ENCODE assay signal across 17 cellular contexts in the genomic region with DNA sequence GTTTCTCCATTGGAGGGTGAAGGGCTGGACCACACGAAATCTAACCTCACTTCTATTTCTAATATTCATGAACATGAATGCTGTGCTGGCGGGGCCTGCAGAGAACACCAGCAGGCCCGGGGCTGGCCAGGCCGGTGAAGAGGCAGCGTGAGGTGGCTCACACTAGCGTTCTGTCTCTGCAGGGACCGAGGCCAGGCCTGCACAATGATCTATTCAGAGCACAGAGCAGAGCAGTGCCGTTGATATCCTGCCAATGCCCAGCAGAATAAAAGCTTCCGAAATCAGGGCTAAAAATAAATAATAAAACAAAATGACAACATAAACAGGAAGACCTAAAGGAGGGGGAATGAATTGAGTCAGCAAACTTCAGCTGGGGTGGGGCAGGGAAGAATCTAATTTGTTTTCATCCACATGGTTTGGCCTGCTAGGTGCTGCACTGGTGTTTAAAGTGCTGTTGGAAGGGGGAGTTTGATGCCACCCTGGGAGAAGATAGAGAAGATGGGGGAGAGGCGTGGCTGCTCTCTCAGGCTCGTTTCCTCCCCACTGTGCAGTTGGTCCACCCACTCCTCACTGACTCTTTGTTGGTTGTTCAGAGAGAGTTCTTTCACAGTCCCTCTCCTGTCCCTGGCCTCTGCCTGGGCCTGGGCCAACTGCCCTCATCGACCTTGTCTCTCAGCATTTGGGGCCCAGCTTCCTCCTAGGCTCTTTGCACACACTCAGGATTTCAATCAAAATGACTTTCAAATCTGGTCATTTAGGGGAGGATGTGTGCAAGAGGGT.
DNase-seq lines count a peak whose midpoint lies in the region; ATAC-seq and TF ChIP-seq lines count a peak whose summit lies in the region.
"Had no signal": no experiment of that assay in that cellular context is flagged by ENCODE, and none has a peak within 500 bp of the region (broad histone marks: within the 10 kb centered on the region; RNA-seq: fewer than 3 reads in every experiment).

No MANE protein-coding gene starts in this region.

- no peaks in the 10 kb centered on the region for H3K9me3 Mint-ChIP-seq in WTC11
- H3K9me3 Mint-ChIP-seq in stimulated activated effector memory CD8-positive, alpha-beta T cell treated with anti-CD3 and anti-CD28 coated beads, Interleukin-12 subunit alpha, Interleukin-12 subunit beta, amount 100 ng/mL, for 72 hours = no peaks in the 10 kb centered on the region
- H3K9me3 Mint-ChIP-seq: activated CD4-positive, alpha-beta memory T cell treated with anti-CD3 and anti-CD28 coated beads, Interleukin-2, amount 10 ng/mL, durations not matched to agents 7 days and 5 days; effector memory CD8-positive, alpha-beta T cell; nephron had no signal

- 18 to 30% (median 23%) methylated on average over 12 of the region's 12 CpGs for WGBS in heart left ventricle, 4 donors

- TF ChIP-seq CTCF in WTC11 (IDR thresholded peaks at IDR 0.05) (no peak), heart left ventricle (IDR thresholded peaks at IDR 0.05) (no peak), osteoblast (IDR thresholded peaks at IDR 0.05; ENCODE audit: extremely low read depth, low read depth, low read length) (no peak)

- peaks cover 20% of the 10 kb centered on the region for H3K4me1 Mint-ChIP-seq in WTC11
- H3K4me1 Mint-ChIP-seq in stimulated activated effector memory CD8-positive, alpha-beta T cell treated with anti-CD3 and anti-CD28 coated beads, Interleukin-12 subunit alpha, Interleukin-12 subunit beta, amount 100 ng/mL, for 72 hours = no peaks in the 10 kb centered on the region
- H3K4me1 Mint-ChIP-seq: activated CD4-positive, alpha-beta memory T cell treated with anti-CD3 and anti-CD28 coated beads, Interleukin-2, amount 10 ng/mL, durations not matched to agents 7 days and 5 days; nephron had no signal

- H3K36me3 ChIP-seq in BLaER1 = no peaks in the 10 kb centered on the region
- H3K36me3 ChIP-seq in heart left ventricle = no peaks in the 10 kb centered on the region
- no peaks in the 10 kb centered on the region for H3K36me3 ChIP-seq in osteoblast (ENCODE audit: insufficient read depth, low read length)
- H3K36me3 ChIP-seq in MG63 = no peaks in the 10 kb centered on the region

- CTCF ChIA-PET in WTC11 (lab: Charles Lee) = interaction anchor here (0.8 to 1.4 kb wide), 5 partner anchors 292 to 1330 kb away, joined by 3 to 4 read pairs (median 3); no protein-coding TSS in a partner anchor

- H3K4me3 ChIP-seq in BLaER1 = no peak overlapping the region
- no peak overlapping the region for H3K4me3 ChIP-seq in heart left ventricle
- no peak overlapping the region for H3K4me3 ChIP-seq in osteoblast (ENCODE audit: insufficient read depth, low read length)
- no peak overlapping the region for H3K4me3 ChIP-seq in MG63
- H3K4me3 ChIP-seq: smooth muscle cell had no signal

- no peaks in the 10 kb centered on the region for H3K27me3 Mint-ChIP-seq in WTC11 (ENCODE audit: low read depth)
- H3K27me3 Mint-ChIP-seq: activated CD4-positive, alpha-beta memory T cell treated with anti-CD3 and anti-CD28 coated beads, Interleukin-2, amount 10 ng/mL, durations not matched to agents 7 days and 5 days had no signal

- no peak overlapping the region for H3K4me3 Mint-ChIP-seq in WTC11
- no peak overlapping the region for H3K4me3 Mint-ChIP-seq in stimulated activated effector memory CD8-positive, alpha-beta T cell treated with anti-CD3 and anti-CD28 coated beads, Interleukin-12 subunit alpha, Interleukin-12 subunit beta, amount 100 ng/mL, for 72 hours
- H3K4me3 Mint-ChIP-seq: activated CD4-positive, alpha-beta memory T cell treated with anti-CD3 and anti-CD28 coated beads, Interleukin-2, amount 10 ng/mL, durations not matched to agents 7 days and 5 days; effector memory CD8-positive, alpha-beta T cell; nephron had no signal

- peak overlapping the region; percentile 49; the same call in 1 of the 2 replicates for H3K9ac ChIP-seq in BLaER1

- H3K4me2 ChIP-seq in BLaER1 (peak overlapping the region; percentile 84), osteoblast (ENCODE audit: insufficient read depth, low read length) (no peak overlapping the region)
- H3K4me2 ChIP-seq: smooth muscle cell had no signal

- DNase-seq in WTC11 (ENCODE audit: low spot score) (no peak), heart left ventricle (peak; percentile 43 to 84 (median 71)), osteoblast (ENCODE audit: insufficient read length, low spot score, missing footprints) (peak; percentile 58), MG63 (no peak)
- no peak for DNase-seq in stimulated activated effector memory CD8-positive, alpha-beta T cell treated with anti-CD3 and anti-CD28 coated beads, Interleukin-12 subunit alpha, Interleukin-12 subunit beta, amount 100 ng/mL, for 72 hours (ENCODE audit: low spot score in 2 of 2)
- DNase-seq: activated CD4-positive, alpha-beta memory T cell treated with anti-CD3 and anti-CD28 coated beads, Interleukin-2, amount 10 ng/mL, durations not matched to agents 7 days and 5 days; activated effector memory CD4-positive, alpha-beta T cell treated with anti-CD3 and anti-CD28 coated beads, Interleukin-2, amount 50 U/mL, for 16 hours; effector memory CD8-positive, alpha-beta T cell; Kasumi-1; kidney glomerular epithelial cell; NCI-H2081; NK-92 treated with Interleukin-12 subunit alpha and Interleukin-12 subunit beta, amount 100 ng/mL, for 24 hours had no signal

- H4K20me1 ChIP-seq in BLaER1 = no peaks in the 10 kb centered on the region
- H4K20me1 ChIP-seq in osteoblast (ENCODE audit: insufficient read depth, low read length) = no peaks in the 10 kb centered on the region

- TF ChIP-seq POLR2A in heart left ventricle (IDR thresholded peaks at IDR 0.05) = no peak

- no peaks in the 10 kb centered on the region for H3K79me2 ChIP-seq in osteoblast (ENCODE audit: insufficient read depth, low read length)

- H3K9me3 ChIP-seq in BLaER1 (no peaks in the 10 kb centered on the region), heart left ventricle (no peaks in the 10 kb centered on the region), osteoblast (ENCODE audit: low read depth, low read length) (no peaks in the 10 kb centered on the region), MG63 (no peaks in the 10 kb centered on the region)

- H3K4me1 ChIP-seq in BLaER1 (peaks cover 60% of the 10 kb centered on the region), heart left ventricle (peaks cover 0 to 34% (median 13%) of the 10 kb centered on the region in 12 donors), osteoblast (ENCODE audit: insufficient read depth, low read length) (no peaks in the 10 kb centered on the region)

- H3K27ac ChIP-seq in BLaER1 = peak overlapping the region; percentile 63
- peak overlapping the region in 10 of 12 donors; percentile 26 to 78 (median 57) for H3K27ac ChIP-seq in heart left ventricle
- H3K27ac ChIP-seq in osteoblast (ENCODE audit: low read depth, low read length) = no peak overlapping the region

- ATAC-seq in WTC11 (peak; percentile 29), heart left ventricle (peak; percentile 93 to 96 (median 94)), GM21825 (IDR thresholded peaks at IDR 0.05; ENCODE audit: unreplicated experiment) (no peak), HG03442 (IDR thresholded peaks at IDR 0.05; ENCODE audit: unreplicated experiment) (no peak)
- no peak for ATAC-seq in stimulated activated effector memory CD8-positive, alpha-beta T cell treated with anti-CD3 and anti-CD28 coated beads, Interleukin-12 subunit alpha, Interleukin-12 subunit beta, amount 100 ng/mL, for 72 hours
- ATAC-seq: effector memory CD8-positive, alpha-beta T cell had no signal

- H3K27ac Mint-ChIP-seq in WTC11 = no peak overlapping the region
- no peak overlapping the region for H3K27ac Mint-ChIP-seq in stimulated activated effector memory CD8-positive, alpha-beta T cell treated with anti-CD3 and anti-CD28 coated beads, Interleukin-12 subunit alpha, Interleukin-12 subunit beta, amount 100 ng/mL, for 72 hours
- H3K27ac Mint-ChIP-seq: activated CD4-positive, alpha-beta memory T cell treated with anti-CD3 and anti-CD28 coated beads, Interleukin-2, amount 10 ng/mL, durations not matched to agents 7 days and 5 days; effector memory CD8-positive, alpha-beta T cell; nephron had no signal

- no peaks in the 10 kb centered on the region for H3K27me3 ChIP-seq in BLaER1
- no peaks in the 10 kb centered on the region for H3K27me3 ChIP-seq in heart left ventricle
- H3K27me3 ChIP-seq in osteoblast (ENCODE audit: insufficient read depth, low read length) = peaks cover 4% of the 10 kb centered on the region
- H3K27me3 ChIP-seq in MG63 = no peaks in the 10 kb centered on the region

- intact Hi-C loops in heart left ventricle (cut with DNase I) = loop anchor here in 9 of 10 donors (5.0 to 10.0 kb wide), 9 partner anchors 290 to 1330 kb away; no protein-coding TSS in a partner anchor

- no peak overlapping the region for H2AFZ ChIP-seq in osteoblast (ENCODE audit: low read length)

- POLR2A ChIA-PET in WTC11 (lab: Charles Lee) = no interaction called here

- no peaks in the 10 kb centered on the region for H3K36me3 Mint-ChIP-seq in WTC11
- no peaks in the 10 kb centered on the region for H3K36me3 Mint-ChIP-seq in stimulated activated effector memory CD8-positive, alpha-beta T cell treated with anti-CD3 and anti-CD28 coated beads, Interleukin-12 subunit alpha, Interleukin-12 subunit beta, amount 100 ng/mL, for 72 hours

TF ChIP-seq in WTC11, 78 proteins besides CTCF, POLR2A, EP300 and RAD21 (continues in another document):
- TF ChIP-seq, protein P1, sequence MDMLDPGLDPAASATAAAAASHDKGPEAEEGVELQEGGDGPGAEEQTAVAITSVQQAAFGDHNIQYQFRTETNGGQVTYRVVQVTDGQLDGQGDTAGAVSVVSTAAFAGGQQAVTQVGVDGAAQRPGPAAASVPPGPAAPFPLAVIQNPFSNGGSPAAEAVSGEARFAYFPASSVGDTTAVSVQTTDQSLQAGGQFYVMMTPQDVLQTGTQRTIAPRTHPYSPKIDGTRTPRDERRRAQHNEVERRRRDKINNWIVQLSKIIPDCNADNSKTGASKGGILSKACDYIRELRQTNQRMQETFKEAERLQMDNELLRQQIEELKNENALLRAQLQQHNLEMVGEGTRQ (CRISPR knock-in tag; IDR thresholded peaks at IDR 0.05) = no peak
- TF ChIP-seq NFYB (CRISPR knock-in tag; conservative IDR thresholded peaks at IDR 0.05; ENCODE audit: low read depth) = no peak

Comparison
In these comparisons a context has a peak if more than half of its experiments do, and no peak if none do; other contexts are left out.
1. ATAC-seq: peak in WTC11 (single experiment) and heart left ventricle (4 of 4); none in GM21825 (single experiment), HG03442 (single experiment) and stimulated activated effector memory CD8-positive, alpha-beta T cell treated with anti-CD3 and anti-CD28 coated beads, Interleukin-12 subunit alpha, Interleukin-12 subunit beta, amount 100 ng/mL, for 72 hours (single experiment).
2. DNase-seq: peak in heart left ventricle (5 of 5) and osteoblast (single experiment); none in WTC11 (single experiment), MG63 (single experiment) and stimulated activated effector memory CD8-positive, alpha-beta T cell treated with anti-CD3 and anti-CD28 coated beads, Interleukin-12 subunit alpha, Interleukin-12 subunit beta, amount 100 ng/mL, for 72 hours (0 of 2).